17 cellular contexts compared by ENCODE assay signal in genomic region chr5:1131191-1131621, GRCh38. TPM values are rescaled to one million over a fixed set of nuclear protein-coding genes. Genes with fewer than 3 reads are reported as not detected.
DNase-seq lines count a peak whose midpoint lies in the region; ATAC-seq, FAIRE-seq and TF ChIP-seq lines count a peak whose summit lies in the region.
"Had no signal": no experiment of that assay in that cellular context is flagged by ENCODE, and none has a peak within 500 bp of the region (broad histone marks: within the 10 kb centered on the region; RNA-seq: fewer than 3 reads in every experiment).

No MANE protein-coding gene starts in this region.

- H3K27me3 ChIP-seq in Panc1 (ENCODE audit: control insufficient read depth, insufficient read depth, low read length) = no peaks in the 10 kb centered on the region
- H3K27me3 ChIP-seq in small intestine (ENCODE audit: control insufficient read depth in 2 of 2, insufficient read depth in 2 of 2, low read length in 2 of 2) = no peaks in the 10 kb centered on the region
- peaks cover 18% of the 10 kb centered on the region for H3K27me3 ChIP-seq in GM23248 (replicated peaks; ENCODE audit: insufficient read depth)

- CTCF ChIA-PET in Panc1 (lab: Charles Lee) = no interaction called here

- ATAC-seq in Panc1 = no peak
- no peak for ATAC-seq in GM21723 (IDR thresholded peaks at IDR 0.05; ENCODE audit: unreplicated experiment)
- ATAC-seq in stimulated activated naive CD8-positive, alpha-beta T cell treated with anti-CD3 and anti-CD28 coated beads, Interleukin-15, Interleukin-2, amounts not matched to agents 100 U/mL and 50 U/mL, for 24 hours = no peak
- ATAC-seq: activated CD8-positive, alpha-beta T cell treated with anti-CD3 and anti-CD28 coated beads for 36 hours; activated T-cell treated with anti-CD3 and anti-CD28 coated beads, Interleukin-2, amount 50 U/mL, for 4 hours; gastroesophageal sphincter; T-cell had no signal

- in situ Hi-C loops in Panc1 (cut with HindIII; ENCODE audit: low pct_unique_long_range_greater_than_20kb, low sequenced_read_pairs) = no loop called here
- in situ Hi-C loops in GM23248 (cut with MboI) = loop anchor here (10.0 kb wide), 1 partner anchor 186 kb away; no protein-coding TSS in a partner anchor

- DNase-seq in GM12864 (ENCODE audit: low read depth) (no peak), Panc1 (ENCODE audit: low read depth, low spot score) (no peak), kidney (peak; percentile 78), small intestine (peak; percentile 21), GM23248 (no peak)
- DNase-seq in stimulated activated naive CD8-positive, alpha-beta T cell treated with anti-CD3 and anti-CD28 coated beads, Interleukin-15, Interleukin-2, amounts not matched to agents 100 U/mL and 50 U/mL, for 24 hours = no peak
- DNase-seq: activated CD8-positive, alpha-beta T cell treated with anti-CD3 and anti-CD28 coated beads for 36 hours; activated T-cell treated with anti-CD3 and anti-CD28 coated beads, Interleukin-2, amount 50 U/mL, for 4 hours; brain microvascular endothelial cell; dermis blood vessel endothelial cell; erythroblast; stimulated activated CD4-positive, alpha-beta T cell treated with anti-CD3 and anti-CD28 coated beads, Interleukin-15, amount 100 ng/mL, for 24 hours; stimulated activated naive CD8-positive, alpha-beta T cell treated with anti-CD3 and anti-CD28 coated beads, Interleukin-15, amount 100 ng/mL, for 72 hours; T-cell had no signal

- POLR2A ChIA-PET in Panc1 (lab: Charles Lee) = no interaction called here

- 23 to 68% (median 61%) methylated on average over 14 of the region's 14 CpGs for WGBS in small intestine, 3 donors
- WGBS in GM23248 (ENCODE audit: low coverage in 1 of 2, low lambda C conversion rate in 2 of 2, missing lambda C conversion rate in 2 of 2), 2 experiments = 64 to 67% methylated on average over 11 to 14 of the region's 14 CpGs

- BruUV-seq in Panc1 (replicated peaks; lab: Mats Ljungman, UMichigan) = no TSS peak

- H3K9me3 ChIP-seq in Panc1 (ENCODE audit: control insufficient read depth, insufficient read depth, low read depth, low read length) = no peaks in the 10 kb centered on the region
- no peaks in the 10 kb centered on the region for H3K9me3 ChIP-seq in kidney (ENCODE audit: control insufficient read depth in 1 of 2, low read length in 2 of 2)
- H3K9me3 ChIP-seq in small intestine (ENCODE audit: control insufficient read depth, low read depth) = no peaks in the 10 kb centered on the region
- H3K9me3 ChIP-seq in GM23248 (ENCODE audit: low read depth) = no peaks in the 10 kb centered on the region
- H3K9me3 ChIP-seq: gastroesophageal sphincter had no signal

- intact Hi-C loops in Panc1 (cut with micrococcal nuclease; ENCODE audit: unreplicated experiment) = no loop called here
- intact Hi-C loops in kidney (cut with DNase I) = no loop called here

- H2AFZ ChIP-seq in GM23248 = no peak overlapping the region

- no peaks in the 10 kb centered on the region for H4K20me1 ChIP-seq in GM23248 (ENCODE audit: insufficient read depth)

- H3K4me2 ChIP-seq in GM23248 (ENCODE audit: unreplicated experiment) = no peak overlapping the region

- H3F3A ChIP-seq in GM23248 (ENCODE audit: insufficient read depth) = no peaks in the 10 kb centered on the region

- peaks cover 59% of the 10 kb centered on the region for H3K4me1 ChIP-seq in Panc1 (ENCODE audit: control insufficient read depth, insufficient read depth, low read length)
- peaks cover 0 to 11% of the 10 kb centered on the region in 2 donors for H3K4me1 ChIP-seq in kidney (ENCODE audit: control insufficient read depth in 1 of 2, insufficient read depth in 1 of 2, low read depth in 1 of 2, low read length in 2 of 2)
- peaks cover 0 to 3% of the 10 kb centered on the region in 2 donors for H3K4me1 ChIP-seq in small intestine (ENCODE audit: control insufficient read depth in 2 of 2, insufficient read depth in 1 of 2, low read depth in 1 of 2, low read length in 1 of 2)
- H3K4me1 ChIP-seq in GM23248 (ENCODE audit: insufficient read depth) = no peaks in the 10 kb centered on the region

- no peaks in the 10 kb centered on the region for H3K79me2 ChIP-seq in GM23248 (ENCODE audit: insufficient read depth)

- H3K36me3 ChIP-seq in Panc1 (ENCODE audit: control insufficient read depth, insufficient read depth, low read length) (no peaks in the 10 kb centered on the region), kidney (ENCODE audit: control insufficient read depth in 1 of 2, insufficient read depth in 2 of 2, low read length in 2 of 2) (no peaks in the 10 kb centered on the region), small intestine (ENCODE audit: control insufficient read depth in 2 of 2, insufficient read depth in 2 of 2, low read length in 2 of 2) (no peaks in the 10 kb centered on the region), GM23248 (ENCODE audit: low read depth) (no peaks in the 10 kb centered on the region)
- H3K36me3 ChIP-seq: brain microvascular endothelial cell, gastroesophageal sphincter had no signal

- H3K9me2 ChIP-seq in GM23248 (ENCODE audit: insufficient read depth) = no peaks in the 10 kb centered on the region

- TF ChIP-seq CTCF in GM12864 (IDR thresholded peaks at IDR 0.05; ENCODE audit: low read depth, low read length, missing control alignments) = no peak
- no peak for TF ChIP-seq CTCF in Panc1 (IDR thresholded peaks at IDR 0.05)
- no peak for TF ChIP-seq CTCF in kidney (IDR thresholded peaks at IDR 0.05; ENCODE audit: borderline replicate concordance, extremely low read depth, insufficient read depth)

- H3K4me3 ChIP-seq in GM12864 (ENCODE audit: low read depth, low read length) (peak overlapping the region; percentile 28), Panc1 (ENCODE audit: low read depth in 2 of 2, low read length in 2 of 2) (no peak overlapping the region), kidney (ENCODE audit: low read length in 2 of 2) (no peak overlapping the region), small intestine (ENCODE audit: low read depth in 1 of 2, low read length in 2 of 2) (no peak overlapping the region), GM23248 (no peak overlapping the region)
- H3K4me3 ChIP-seq: gastroesophageal sphincter, lung had no signal

- FAIRE-seq in kidney (lab: Jason Lieb, UNC) = no peak
- FAIRE-seq in small intestine (lab: Jason Lieb, UNC) = no peak

- H3K9ac ChIP-seq in kidney (ENCODE audit: low read length in 2 of 2) = no peak overlapping the region
- no peak overlapping the region for H3K9ac ChIP-seq in GM23248

- H3K27ac ChIP-seq in Panc1 (ENCODE audit: low read length) (peak overlapping the region; percentile 52), kidney (ENCODE audit: low read depth in 2 of 2, low read length in 2 of 2) (no peak overlapping the region), small intestine (ENCODE audit: low read depth in 1 of 2, low read length in 1 of 2) (peak overlapping the region; percentile 33 to 95), GM23248 (no peak overlapping the region)
- H3K27ac ChIP-seq: brain microvascular endothelial cell, gastroesophageal sphincter had no signal

RNA-seq across cellular contexts. Expression of gene SLC12A7, which starts 19.3 kb away (rescaled TPM):
- total RNA-seq in Panc1 (2021; ENCODE audit: unreplicated experiment) (297 TPM), kidney (92.9 TPM)
- polyA plus RNA-seq in Panc1 (2012; ENCODE audit: insufficient read length) = 468 TPM
- polyA plus RNA-seq in kidney (ENCODE audit: insufficient read depth, low read depth, low replicate concordance) (28.2 TPM), small intestine (10 to 100 TPM; 32.7 to 49.2 (median 39.8) TPM), GM23248 (2016; fragmentation: Nextera tagmentation; extraction: Ambion mirVana) (0.46 and 0.75 TPM in 2 replicates)
- total RNA-seq in GM23248 (2014; rRNA removed; shearing (Covaris generic)) = 1.6 and 1.9 TPM in 2 replicates

Comparison
In these comparisons a context has a peak if more than half of its experiments do, and no peak if none do; other contexts are left out.
1. DNase-seq: peak in kidney (single experiment) and small intestine (single experiment); none in GM12864 (single experiment), Panc1 (single experiment), GM23248 (single experiment) and stimulated activated naive CD8-positive, alpha-beta T cell treated with anti-CD3 and anti-CD28 coated beads, Interleukin-15, Interleukin-2, amounts not matched to agents 100 U/mL and 50 U/mL, for 24 hours (single experiment).
2. H3K27ac ChIP-seq: peak in Panc1 (single experiment) and small intestine (2 of 2); none in kidney (0 of 2) and GM23248 (single experiment).
3. RNA of gene SLC12A7, which starts 19.3 kb away (total RNA-seq): 297 TPM in Panc1 (single experiment) and 92.9 TPM in kidney (single experiment); 1.6 to 1.9 TPM in GM23248; every median in the first group is over 10 times any median in the second.